Comparison of ENCODE assay signal across 30 cellular contexts in the genomic region with DNA sequence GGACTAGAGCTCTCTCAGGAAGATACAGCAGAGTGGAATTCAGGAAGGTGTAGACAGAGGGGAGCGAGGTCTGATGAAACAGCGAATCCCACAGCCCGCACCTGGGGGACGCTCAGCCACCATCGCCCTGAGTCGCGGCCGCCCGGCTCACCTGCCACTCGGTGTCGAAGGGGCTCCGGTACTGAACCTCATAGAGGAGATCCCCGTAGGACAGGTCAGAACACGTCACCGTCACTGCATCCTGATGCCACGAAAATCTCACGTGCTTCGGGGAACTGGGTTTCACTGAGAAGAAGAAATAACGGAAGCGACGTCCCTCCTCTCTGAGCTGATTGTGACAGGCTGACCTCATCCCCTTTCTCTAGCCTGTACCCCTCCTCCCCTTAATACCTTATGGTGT. TPM values are rescaled to one million over a fixed set of nuclear protein-coding genes. Genes with fewer than 3 reads are reported as not detected.
"Had no signal": no experiment of that assay in that cellular context is flagged by ENCODE, and none has a peak within 500 bp of the region (broad histone marks: within the 10 kb centered on the region; RNA-seq: fewer than 3 reads in every experiment).

No MANE protein-coding gene starts in this region.

- DNase-seq: activated CD4-positive, alpha-beta T cell treated with anti-CD3 and anti-CD28 coated beads, Interleukin-2, amount 50 U/mL, for 4 hours; activated naive CD4-positive, alpha-beta T cell treated with anti-CD3 and anti-CD28 coated beads, Interleukin-2, amount 10 ng/mL, durations not matched to agents 7 days and 5 days; activated T-cell treated with anti-CD3 and anti-CD28 coated beads, Interleukin-2, amount 50 U/mL, for 24 hours; amygdala; cerebellar nuclear complex; cortex of kidney; foreskin fibroblast; naive thymus-derived CD8-positive, alpha-beta T cell; ovary; right cardiac atrium; stimulated activated CD4-positive, alpha-beta T cell treated with anti-CD3 and anti-CD28 coated beads, Interleukin-2, amount 100 ng/mL, for 24 hours; stomach; SW 1271; T-helper 2 cell had no signal

- H3K36me3 ChIP-seq: ovary, stomach, suprapubic skin, tibial nerve had no signal

- H3K4me3 ChIP-seq: lung, ovary, SK-N-MC, skin epidermis, stomach, suprapubic skin, tibial nerve had no signal

- FAIRE-seq: bronchial epithelial cell, endometrium, TTC549, urothelium cell line had no signal

- ATAC-seq: left lobe of liver; naive thymus-derived CD8-positive, alpha-beta T cell; right cardiac atrium; stimulated activated memory B cell treated with anti-CD40 and anti-IgM and Interleukin-4, amounts not matched to agents 10 μg/mL and 1 μg/mL and 100 μg/mL, for 72 hours had no signal

- H3K27ac ChIP-seq: ovary, SK-N-MC, skin epidermis, stomach, suprapubic skin, tibial nerve had no signal

- H3K27me3 ChIP-seq: ovary, stomach, suprapubic skin, tibial nerve had no signal

- H3K9me3 ChIP-seq: ovary, stomach, suprapubic skin, tibial nerve had no signal

RNA-seq across cellular contexts. Expression of a gene that starts 10.2 kb away (rescaled TPM):
- total RNA-seq: bronchial epithelial cell; epithelial cell of proximal tubule; fibroblast of lung; kidney epithelial cell; left lobe of liver; mesothelial cell of epicardium; naive thymus-derived CD8-positive, alpha-beta T cell; ovary; pulmonary artery endothelial cell; right cardiac atrium; stomach had no signal
- polyA plus RNA-seq: fibroblast of lung; naive thymus-derived CD8-positive, alpha-beta T cell; right cardiac atrium; stomach had no signal
